In the genomic region with DNA sequence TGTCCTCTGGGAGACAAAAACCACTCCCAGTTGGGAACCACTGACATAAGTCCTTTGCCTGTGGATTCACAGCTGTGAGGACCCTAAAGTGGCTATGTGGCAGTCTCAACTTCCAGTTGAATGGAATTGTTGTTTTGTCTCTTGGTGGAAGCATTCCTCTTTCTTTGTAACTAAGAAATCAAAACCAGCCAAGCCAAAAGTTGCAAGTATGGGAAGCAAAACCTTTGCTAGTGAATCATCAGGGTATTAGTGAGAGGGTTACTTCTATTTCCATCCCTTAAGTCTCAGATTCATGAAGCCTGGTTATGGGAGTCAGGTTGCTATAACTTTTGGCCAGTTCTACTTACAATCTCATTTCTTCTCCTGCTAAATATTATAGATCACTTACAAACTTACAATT, we compare ENCODE assay signal across 18 cellular contexts.
"Had no signal": no experiment of that assay in that cellular context is flagged by ENCODE, and none has a peak within 500 bp of the region (broad histone marks: within the 10 kb centered on the region; RNA-seq: fewer than 3 reads in every experiment).

No MANE protein-coding gene starts in this region.

- H3K27ac ChIP-seq: body of pancreas, esophagus squamous epithelium, heart left ventricle, ovary, transverse colon, VCaP had no signal

- H3K9me3 ChIP-seq: body of pancreas, esophagus squamous epithelium, heart left ventricle, ovary, SK-N-SH, transverse colon had no signal

- DNase-seq: activated CD4-positive, alpha-beta T cell treated with anti-CD3 and anti-CD28 coated beads, Interleukin-2, amount 50 U/mL, for 48 hours; activated naive CD4-positive, alpha-beta T cell treated with Interleukin-2 at 50 U/mL for 16 hours; activated naive CD8-positive, alpha-beta T cell treated with anti-CD3 and anti-CD28 coated beads, Interleukin-2, amount 50 U/mL, for 24 hours; body of pancreas; central memory CD4-positive, alpha-beta T cell; effector CD4-positive, alpha-beta T cell; esophagus squamous epithelium; heart left ventricle; ovary; SK-N-SH; stimulated activated CD4-positive, alpha-beta T cell treated with anti-CD3 and anti-CD28 coated beads, Interleukin-2, amount 100 ng/mL, for 48 hours; stimulated activated naive B cell treated with anti-CD40 and anti-IgM and Interleukin-4, amounts not matched to agents 10 μg/mL and 1 μg/mL and 100 μg/mL, for 72 hours; substantia nigra; transverse colon had no signal

- FAIRE-seq: frontal cortex had no signal

- H3K36me3 ChIP-seq: esophagus squamous epithelium, heart left ventricle, ovary, transverse colon had no signal

- H3K4me1 ChIP-seq: body of pancreas, esophagus squamous epithelium, transverse colon had no signal

- H3K4me3 ChIP-seq: body of pancreas, coronary artery, esophagus squamous epithelium, heart left ventricle, lung, ovary, transverse colon had no signal

- H3K27me3 ChIP-seq: body of pancreas, heart left ventricle, ovary had no signal
